In the genomic region with DNA sequence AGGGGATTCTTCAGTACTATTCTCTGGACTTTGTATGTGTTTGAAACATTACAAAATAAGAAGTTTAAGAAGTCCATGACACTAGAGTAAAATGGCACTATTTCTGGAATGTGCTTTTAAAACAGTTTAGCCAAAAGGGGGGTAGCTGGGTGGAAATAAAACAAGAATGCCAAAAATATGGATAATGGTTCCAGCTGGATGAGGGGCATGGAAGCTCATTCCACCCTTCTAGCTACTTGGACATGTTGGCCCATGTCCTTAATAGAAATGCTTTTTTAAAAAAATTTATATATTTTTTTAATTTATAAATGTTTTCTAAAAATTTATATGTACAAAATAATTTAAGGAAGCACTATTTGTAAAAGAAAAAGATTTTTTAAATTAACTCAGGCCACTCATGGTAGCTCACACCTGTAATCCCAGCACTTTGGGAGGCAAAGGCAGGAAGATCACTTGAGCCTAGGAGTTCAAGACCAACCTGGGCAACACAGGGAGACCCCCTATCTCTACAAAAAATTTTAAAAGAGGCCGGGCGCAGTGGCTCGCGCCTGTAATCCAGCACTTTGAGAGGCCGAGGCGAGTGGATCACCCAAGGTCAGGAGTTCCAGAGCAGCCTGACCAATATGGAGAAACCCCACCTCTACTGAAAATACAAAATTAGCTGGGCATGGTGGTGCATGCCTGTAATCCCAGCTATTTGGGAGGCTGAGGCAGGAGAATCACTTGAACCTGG, we compare ENCODE assay signal across 8 cellular contexts. TPM values are rescaled to one million over a fixed set of nuclear protein-coding genes. Genes with fewer than 3 reads are reported as not detected.
DNase-seq lines count a peak whose midpoint lies in the region; TF ChIP-seq lines count a peak whose summit lies in the region.

No MANE protein-coding gene starts in this region.

- H3K36me3 ChIP-seq in KOPT-K1 (ENCODE audit: insufficient read depth, low read length) = peaks cover 34% of the 10 kb centered on the region
- no peaks in the 10 kb centered on the region for H3K36me3 ChIP-seq in colonic mucosa

- H3K9ac ChIP-seq in colonic mucosa (ENCODE audit: low read depth in 2 of 2, low read length in 2 of 2) = peak overlapping the region in 1 of 2 donors; percentile 74

- in situ Hi-C loops in GM13976 (cut with MboI; ENCODE audit: low sequenced_read_pairs, unreplicated experiment) = no loop called here

- peaks cover 30% of the 10 kb centered on the region for H3K36me3 Mint-ChIP-seq in nephron progenitor cell (ENCODE audit: low read depth)

- no peaks in the 10 kb centered on the region for H3K27me3 Mint-ChIP-seq in nephron progenitor cell (ENCODE audit: low read depth, poor library complexity)

- peak overlapping the region; percentile 78 for H3K27ac Mint-ChIP-seq in nephron progenitor cell

- H3K9me3 Mint-ChIP-seq in nephron progenitor cell = no peaks in the 10 kb centered on the region

- H3K27me3 ChIP-seq in colonic mucosa = no peaks in the 10 kb centered on the region

- H3K9me3 ChIP-seq in KOPT-K1 (ENCODE audit: insufficient read depth, low read length, poor library complexity, severe bottlenecking) (no peaks in the 10 kb centered on the region), colonic mucosa (no peaks in the 10 kb centered on the region)

- no peak overlapping the region for H3K4me3 Mint-ChIP-seq in nephron progenitor cell

- intact Hi-C loops in colonic mucosa (cut with DNase I) = no loop called here

- peaks cover 3% of the 10 kb centered on the region for H3K4me1 ChIP-seq in colonic mucosa

- peaks cover 28% of the 10 kb centered on the region for H3K4me1 Mint-ChIP-seq in nephron progenitor cell

- H3K27ac ChIP-seq in KOPT-K1 (ENCODE audit: low read depth, low read length, poor library complexity, severe bottlenecking) (peak overlapping the region; percentile 51), colonic mucosa (peak overlapping the region; percentile 91)

- H3K4me3 ChIP-seq in colonic mucosa = no peak overlapping the region

- peak; percentile 27 for DNase-seq in AG08395 (ENCODE audit: low spot score)
- no peak for DNase-seq in colonic mucosa
- DNase-seq in nephron progenitor cell = no peak
- DNase-seq in stimulated activated CD4-positive, alpha-beta T cell treated with anti-CD3 and anti-CD28 coated beads, Interleukin-1b, Interleukin-23, amount 100 ng/mL, for 48 hours = no peak
- DNase-seq in GM13976 (ENCODE audit: low spot score) = no peak
- no peak for DNase-seq in NCI-H1092 (lab: John Stamatoyannopoulos, UW)
- DNase-seq in LoVo (ENCODE audit: low spot score) = no peak

- TF ChIP-seq CTCF in colonic mucosa (IDR thresholded peaks at IDR 0.05) (no peak), nephron progenitor cell (IDR thresholded peaks at IDR 0.05) (no peak), GM13976 (IDR thresholded peaks at IDR 0.05; ENCODE audit: borderline replicate concordance, control extremely low read depth, extremely low read depth, insufficient read depth, missing control alignments) (no peak)

RNA-seq across cellular contexts. Expression of gene ZC3H7A, which starts 12.8 kb away (rescaled TPM):
- 10 to 100 TPM; 40.2 to 47.1 TPM for total RNA-seq in colonic mucosa

RNA-seq across cellular contexts. Expression of gene TXNDC11, which starts 41.6 kb away (rescaled TPM):
- 10 to 100 TPM; 52.0 to 62.1 TPM for total RNA-seq in colonic mucosa
